In genomic region chr6:43076093-43076927, GRCh38 we compare ENCODE assay signal across 1 cellular context.
TF ChIP-seq lines count a peak whose summit lies in the region.

PTK7 (plus strand) TSS chr6:43076314; CDS start chr6:43076489, 175 bp downstream.

TF ChIP-seq in HepG2, 621 proteins besides CTCF, POLR2A, EP300 and RAD21 (continued from another document and continues in another):
- TF ChIP-seq, protein P1, sequence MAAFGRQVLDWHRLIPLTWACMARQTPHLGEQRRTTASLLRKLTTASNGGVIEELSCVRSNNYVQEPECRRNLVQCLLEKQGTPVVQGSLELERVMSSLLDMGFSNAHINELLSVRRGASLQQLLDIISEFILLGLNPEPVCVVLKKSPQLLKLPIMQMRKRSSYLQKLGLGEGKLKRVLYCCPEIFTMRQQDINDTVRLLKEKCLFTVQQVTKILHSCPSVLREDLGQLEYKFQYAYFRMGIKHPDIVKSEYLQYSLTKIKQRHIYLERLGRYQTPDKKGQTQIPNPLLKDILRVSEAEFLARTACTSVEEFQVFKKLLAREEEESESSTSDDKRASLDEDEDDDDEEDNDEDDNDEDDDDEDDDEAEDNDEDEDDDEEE (CRISPR knock-in tag; IDR thresholded peaks at IDR 0.05): peak; percentile 79; the same call in 1 of the 2 replicates
- no peak for TF ChIP-seq IKZF1 (IDR thresholded peaks at IDR 0.05)
- no peak for TF ChIP-seq PLRG1 (conservative IDR thresholded peaks at IDR 0.05)
- peak; percentile 55; the same call in 1 of the 2 replicates for TF ChIP-seq KDM5A (IDR thresholded peaks at IDR 0.05; ENCODE audit: borderline replicate concordance, low read length)
- TF ChIP-seq PHF8 (CRISPR knock-in tag; IDR thresholded peaks at IDR 0.05): no peak; the same call in 1 of the 2 replicates
- TF ChIP-seq ZNF275 (CRISPR knock-in tag; IDR thresholded peaks at IDR 0.05; ENCODE audit: borderline replicate concordance): no peak
- TF ChIP-seq ZNF24 (IDR thresholded peaks at IDR 0.05): no peak
- no peak for TF ChIP-seq CHCHD3 (CRISPR knock-in tag; IDR thresholded peaks at IDR 0.05)
- TF ChIP-seq ZNF687 (CRISPR knock-in tag; IDR thresholded peaks at IDR 0.05): peak; percentile 58; the same call in 1 of the 2 replicates
- TF ChIP-seq, protein P2, sequence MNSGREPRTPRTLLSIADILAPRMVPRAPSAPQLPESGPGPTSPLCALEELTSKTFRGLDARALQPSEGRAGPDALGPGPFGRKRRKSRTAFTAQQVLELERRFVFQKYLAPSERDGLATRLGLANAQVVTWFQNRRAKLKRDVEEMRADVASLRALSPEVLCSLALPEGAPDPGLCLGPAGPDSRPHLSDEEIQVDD (CRISPR knock-in tag; IDR thresholded peaks at IDR 0.05; ENCODE audit: borderline replicate concordance): no peak; the same call in 1 of the 2 replicates
- TF ChIP-seq ZBTB14 (CRISPR knock-in tag; IDR thresholded peaks at IDR 0.05): peak; percentile 68
- no peak for TF ChIP-seq ZNF160 (CRISPR knock-in tag; IDR thresholded peaks at IDR 0.05)
- TF ChIP-seq, protein P3, sequence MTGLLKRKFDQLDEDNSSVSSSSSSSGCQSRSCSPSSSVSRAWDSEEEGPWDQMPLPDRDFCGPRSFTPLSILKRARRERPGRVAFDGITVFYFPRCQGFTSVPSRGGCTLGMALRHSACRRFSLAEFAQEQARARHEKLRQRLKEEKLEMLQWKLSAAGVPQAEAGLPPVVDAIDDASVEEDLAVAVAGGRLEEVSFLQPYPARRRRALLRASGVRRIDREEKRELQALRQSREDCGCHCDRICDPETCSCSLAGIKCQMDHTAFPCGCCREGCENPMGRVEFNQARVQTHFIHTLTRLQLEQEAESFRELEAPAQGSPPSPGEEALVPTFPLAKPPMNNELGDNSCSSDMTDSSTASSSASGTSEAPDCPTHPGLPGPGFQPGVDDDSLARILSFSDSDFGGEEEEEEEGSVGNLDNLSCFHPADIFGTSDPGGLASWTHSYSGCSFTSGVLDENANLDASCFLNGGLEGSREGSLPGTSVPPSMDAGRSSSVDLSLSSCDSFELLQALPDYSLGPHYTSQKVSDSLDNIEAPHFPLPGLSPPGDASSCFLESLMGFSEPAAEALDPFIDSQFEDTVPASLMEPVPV (CRISPR knock-in tag; IDR thresholded peaks at IDR 0.05): no peak
- TF ChIP-seq FOSL1 (CRISPR knock-in tag; IDR thresholded peaks at IDR 0.05; ENCODE audit: borderline replicate concordance): no peak
- TF ChIP-seq SAFB2 (CRISPR knock-in tag; IDR thresholded peaks at IDR 0.05; ENCODE audit: borderline replicate concordance, low read depth): no peak; the same call in 1 of the 2 replicates
- TF ChIP-seq ZNF230 (CRISPR knock-in tag; IDR thresholded peaks at IDR 0.05): peak; percentile 80; the same call in 1 of the 2 replicates
- TF ChIP-seq MAFK (conservative IDR thresholded peaks at IDR 0.05 in 1 of 2, IDR thresholded peaks at IDR 0.05 in 1 of 2; ENCODE audit: low read length in 2 of 2): no peak
- TF ChIP-seq, protein P4, sequence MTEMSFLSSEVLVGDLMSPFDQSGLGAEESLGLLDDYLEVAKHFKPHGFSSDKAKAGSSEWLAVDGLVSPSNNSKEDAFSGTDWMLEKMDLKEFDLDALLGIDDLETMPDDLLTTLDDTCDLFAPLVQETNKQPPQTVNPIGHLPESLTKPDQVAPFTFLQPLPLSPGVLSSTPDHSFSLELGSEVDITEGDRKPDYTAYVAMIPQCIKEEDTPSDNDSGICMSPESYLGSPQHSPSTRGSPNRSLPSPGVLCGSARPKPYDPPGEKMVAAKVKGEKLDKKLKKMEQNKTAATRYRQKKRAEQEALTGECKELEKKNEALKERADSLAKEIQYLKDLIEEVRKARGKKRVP (CRISPR knock-in tag; IDR thresholded peaks at IDR 0.05): no peak
- TF ChIP-seq ZNF883 (CRISPR knock-in tag; IDR thresholded peaks at IDR 0.05; ENCODE audit: not compliant biosample characterization): no peak
- TF ChIP-seq ZKSCAN5 (CRISPR knock-in tag; IDR thresholded peaks at IDR 0.05): no peak
- no peak for TF ChIP-seq ZNF326 (CRISPR knock-in tag; IDR thresholded peaks at IDR 0.05; ENCODE audit: borderline replicate concordance)
- TF ChIP-seq, protein P5, sequence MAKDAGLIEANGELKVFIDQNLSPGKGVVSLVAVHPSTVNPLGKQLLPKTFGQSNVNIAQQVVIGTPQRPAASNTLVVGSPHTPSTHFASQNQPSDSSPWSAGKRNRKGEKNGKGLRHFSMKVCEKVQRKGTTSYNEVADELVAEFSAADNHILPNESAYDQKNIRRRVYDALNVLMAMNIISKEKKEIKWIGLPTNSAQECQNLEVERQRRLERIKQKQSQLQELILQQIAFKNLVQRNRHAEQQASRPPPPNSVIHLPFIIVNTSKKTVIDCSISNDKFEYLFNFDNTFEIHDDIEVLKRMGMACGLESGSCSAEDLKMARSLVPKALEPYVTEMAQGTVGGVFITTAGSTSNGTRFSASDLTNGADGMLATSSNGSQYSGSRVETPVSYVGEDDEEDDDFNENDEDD (CRISPR knock-in tag; IDR thresholded peaks at IDR 0.05; ENCODE audit: borderline replicate concordance): no peak
- peak; percentile 19 for TF ChIP-seq MED8 (CRISPR knock-in tag; IDR thresholded peaks at IDR 0.05; ENCODE audit: insufficient replicate concordance)
- TF ChIP-seq CCAR2 (optimal IDR thresholded peaks at IDR 0.05; ENCODE audit: low read depth, low read length): no peak
- no peak for TF ChIP-seq HOXA3 (CRISPR knock-in tag; IDR thresholded peaks at IDR 0.05)
- TF ChIP-seq ZSCAN22 (CRISPR knock-in tag; IDR thresholded peaks at IDR 0.05): 0 out of 2 replicates have a peak, but pooled peaks have one; percentile 22
- 0 out of 2 replicates have a peak, but pooled peaks have one; percentile 33 for TF ChIP-seq ZNF790 (CRISPR knock-in tag; IDR thresholded peaks at IDR 0.05; ENCODE audit: borderline replicate concordance)
- TF ChIP-seq NFRKB (IDR thresholded peaks at IDR 0.05): no peak
- TF ChIP-seq NFKBIZ (CRISPR knock-in tag; IDR thresholded peaks at IDR 0.05): no peak
- no peak for TF ChIP-seq ZNF7 (CRISPR knock-in tag; IDR thresholded peaks at IDR 0.05)
- no peak for TF ChIP-seq ZFP41 (CRISPR knock-in tag; IDR thresholded peaks at IDR 0.05; ENCODE audit: borderline replicate concordance)
- peak; percentile 65; the same call in 1 of the 2 replicates for TF ChIP-seq ZNF556 (CRISPR knock-in tag; IDR thresholded peaks at IDR 0.05; ENCODE audit: borderline replicate concordance)
- TF ChIP-seq, protein P6, sequence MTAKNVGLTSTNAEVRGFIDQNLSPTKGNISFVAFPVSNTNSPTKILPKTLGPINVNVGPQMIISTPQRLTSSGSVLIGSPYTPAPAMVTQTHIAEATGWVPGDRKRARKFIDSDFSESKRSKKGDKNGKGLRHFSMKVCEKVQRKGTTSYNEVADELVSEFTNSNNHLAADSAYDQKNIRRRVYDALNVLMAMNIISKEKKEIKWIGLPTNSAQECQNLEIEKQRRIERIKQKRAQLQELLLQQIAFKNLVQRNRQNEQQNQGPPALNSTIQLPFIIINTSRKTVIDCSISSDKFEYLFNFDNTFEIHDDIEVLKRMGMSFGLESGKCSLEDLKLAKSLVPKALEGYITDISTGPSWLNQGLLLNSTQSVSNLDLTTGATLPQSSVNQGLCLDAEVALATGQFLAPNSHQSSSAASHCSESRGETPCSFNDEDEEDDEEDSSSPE (CRISPR knock-in tag; IDR thresholded peaks at IDR 0.05): 0 out of 2 replicates have a peak, but pooled peaks have one; percentile 31
- TF ChIP-seq ZSCAN20 (CRISPR knock-in tag; IDR thresholded peaks at IDR 0.05; ENCODE audit: borderline replicate concordance): 0 out of 2 replicates have a peak, but pooled peaks have one; percentile 67
- no peak for TF ChIP-seq ZNF337 (CRISPR knock-in tag; IDR thresholded peaks at IDR 0.05; ENCODE audit: borderline replicate concordance, low read depth)
- no peak for TF ChIP-seq SOX6 (IDR thresholded peaks at IDR 0.05)
- TF ChIP-seq SOX6 (CRISPR knock-in tag; IDR thresholded peaks at IDR 0.05): no peak
- no peak for TF ChIP-seq DDIT3 (CRISPR knock-in tag; IDR thresholded peaks at IDR 0.05)
- no peak for TF ChIP-seq ZSCAN30 (CRISPR knock-in tag; IDR thresholded peaks at IDR 0.05)
- peak; percentile 55 for TF ChIP-seq MEIS2 (CRISPR knock-in tag; IDR thresholded peaks at IDR 0.05)
- TF ChIP-seq, protein P7, sequence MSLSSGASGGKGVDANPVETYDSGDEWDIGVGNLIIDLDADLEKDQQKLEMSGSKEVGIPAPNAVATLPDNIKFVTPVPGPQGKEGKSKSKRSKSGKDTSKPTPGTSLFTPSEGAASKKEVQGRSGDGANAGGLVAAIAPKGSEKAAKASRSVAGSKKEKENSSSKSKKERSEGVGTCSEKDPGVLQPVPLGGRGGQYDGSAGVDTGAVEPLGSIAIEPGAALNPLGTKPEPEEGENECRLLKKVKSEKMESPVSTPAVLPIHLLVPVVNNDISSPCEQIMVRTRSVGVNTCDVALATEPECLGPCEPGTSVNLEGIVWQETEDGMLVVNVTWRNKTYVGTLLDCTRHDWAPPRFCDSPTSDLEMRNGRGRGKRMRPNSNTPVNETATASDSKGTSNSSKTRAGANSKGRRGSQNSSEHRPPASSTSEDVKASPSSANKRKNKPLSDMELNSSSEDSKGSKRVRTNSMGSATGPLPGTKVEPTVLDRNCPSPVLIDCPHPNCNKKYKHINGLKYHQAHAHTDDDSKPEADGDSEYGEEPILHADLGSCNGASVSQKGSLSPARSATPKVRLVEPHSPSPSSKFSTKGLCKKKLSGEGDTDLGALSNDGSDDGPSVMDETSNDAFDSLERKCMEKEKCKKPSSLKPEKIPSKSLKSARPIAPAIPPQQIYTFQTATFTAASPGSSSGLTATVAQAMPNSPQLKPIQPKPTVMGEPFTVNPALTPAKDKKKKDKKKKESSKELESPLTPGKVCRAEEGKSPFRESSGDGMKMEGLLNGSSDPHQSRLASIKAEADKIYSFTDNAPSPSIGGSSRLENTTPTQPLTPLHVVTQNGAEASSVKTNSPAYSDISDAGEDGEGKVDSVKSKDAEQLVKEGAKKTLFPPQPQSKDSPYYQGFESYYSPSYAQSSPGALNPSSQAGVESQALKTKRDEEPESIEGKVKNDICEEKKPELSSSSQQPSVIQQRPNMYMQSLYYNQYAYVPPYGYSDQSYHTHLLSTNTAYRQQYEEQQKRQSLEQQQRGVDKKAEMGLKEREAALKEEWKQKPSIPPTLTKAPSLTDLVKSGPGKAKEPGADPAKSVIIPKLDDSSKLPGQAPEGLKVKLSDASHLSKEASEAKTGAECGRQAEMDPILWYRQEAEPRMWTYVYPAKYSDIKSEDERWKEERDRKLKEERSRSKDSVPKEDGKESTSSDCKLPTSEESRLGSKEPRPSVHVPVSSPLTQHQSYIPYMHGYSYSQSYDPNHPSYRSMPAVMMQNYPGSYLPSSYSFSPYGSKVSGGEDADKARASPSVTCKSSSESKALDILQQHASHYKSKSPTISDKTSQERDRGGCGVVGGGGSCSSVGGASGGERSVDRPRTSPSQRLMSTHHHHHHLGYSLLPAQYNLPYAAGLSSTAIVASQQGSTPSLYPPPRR (CRISPR knock-in tag; IDR thresholded peaks at IDR 0.05; ENCODE audit: borderline replicate concordance): peak; percentile 60; the same call in 1 of the 2 replicates
- TF ChIP-seq ZNF782 (CRISPR knock-in tag; IDR thresholded peaks at IDR 0.05; ENCODE audit: borderline replicate concordance): peak; percentile 63
- TF ChIP-seq ZNF431 (CRISPR knock-in tag; IDR thresholded peaks at IDR 0.05; ENCODE audit: borderline replicate concordance, low read depth): no peak
- peak; percentile 88; the same call in 1 of the 2 replicates for TF ChIP-seq ZNF703 (CRISPR knock-in tag; IDR thresholded peaks at IDR 0.05; ENCODE audit: borderline replicate concordance)
- no peak for TF ChIP-seq MAZ (IDR thresholded peaks at IDR 0.05; ENCODE audit: borderline replicate concordance, low read depth, low read length)
- peak; percentile 86 for TF ChIP-seq MAZ (CRISPR knock-in tag; IDR thresholded peaks at IDR 0.05; ENCODE audit: low read depth)
- peak; percentile 62; the same call in 1 of the 2 replicates for TF ChIP-seq ZNF619 (CRISPR knock-in tag; IDR thresholded peaks at IDR 0.05)
- TF ChIP-seq SATB2 (CRISPR knock-in tag; IDR thresholded peaks at IDR 0.05): no peak
